Comparison of ENCODE assay signal across 19 cellular contexts in genomic region chr13:32022292-32022691, GRCh38. TPM values are rescaled to one million over a fixed set of nuclear protein-coding genes. Genes with fewer than 3 reads are reported as not detected.
DNase-seq lines count a peak whose midpoint lies in the region; ATAC-seq and TF ChIP-seq lines count a peak whose summit lies in the region.
"Had no signal": no experiment of that assay in that cellular context is flagged by ENCODE, and none has a peak within 500 bp of the region (broad histone marks: within the 10 kb centered on the region; RNA-seq: fewer than 3 reads in every experiment).

No MANE protein-coding gene starts in this region.

- no peak overlapping the region for H3K4me2 ChIP-seq in SK-N-SH
- H3K4me2 ChIP-seq in fibroblast of lung (ENCODE audit: extremely low read depth, insufficient read depth, low read length) = no peak overlapping the region

- H3K27me3 ChIP-seq in SK-N-SH (ENCODE audit: insufficient read depth) (no peaks in the 10 kb centered on the region), fibroblast of lung (ENCODE audit: control insufficient read depth, insufficient read depth, low read length) (no peaks in the 10 kb centered on the region), uterus (no peaks in the 10 kb centered on the region)

- peaks cover 0 to 3% of the 10 kb centered on the region in 2 experiments; a peak in 1 of 4 replicates for H3K4me1 ChIP-seq in SK-N-SH (ENCODE audit: control insufficient read depth in 1 of 2, insufficient read depth in 2 of 2, low read depth in 1 of 2, low read length in 1 of 2)
- peaks cover 3% of the 10 kb centered on the region for H3K4me1 ChIP-seq in fibroblast of lung (ENCODE audit: control insufficient read depth, extremely low read depth, insufficient read depth, low read length)
- H3K4me1 ChIP-seq in mucosa of descending colon (ENCODE audit: low read depth) = no peaks in the 10 kb centered on the region
- no peaks in the 10 kb centered on the region for H3K4me1 ChIP-seq in uterus

- H3K9me3 ChIP-seq in SK-N-SH (no peaks in the 10 kb centered on the region), fibroblast of lung (ENCODE audit: control insufficient read depth, insufficient read depth, low read depth, low read length) (no peaks in the 10 kb centered on the region), mucosa of descending colon (no peaks in the 10 kb centered on the region), uterus (no peaks in the 10 kb centered on the region)

- 64% methylated on average over 4 of the region's 4 CpGs for WGBS in SK-N-SH (ENCODE audit: low lambda C conversion rate)

- POLR2A ChIA-PET in SK-N-SH (lab: Yijun Ruan, JAX) = interaction anchor here (0.8 kb wide), 1 partner anchor 293 kb away, joined by 3 read pairs; the partner anchor contains the start of genes BRCA2 and ZAR1L

- CTCF ChIA-PET in SK-N-SH (lab: Yijun Ruan, JAX) = interaction anchor here (1.1 to 1.5 kb wide), 2 partner anchors 9 to 30 kb away, joined by 3 to 4 read pairs; partner anchors contain the start of gene FRY

- no peaks in the 10 kb centered on the region for H3K79me2 ChIP-seq in SK-N-SH (ENCODE audit: insufficient read depth)
- no peaks in the 10 kb centered on the region for H3K79me2 ChIP-seq in fibroblast of lung (ENCODE audit: control insufficient read depth, insufficient read depth, low read length)

- H2AFZ ChIP-seq in SK-N-SH (ENCODE audit: low read depth) = no peak overlapping the region
- H2AFZ ChIP-seq in fibroblast of lung (ENCODE audit: low read length) = peak overlapping the region; percentile 18

- TF ChIP-seq RAD21 in SK-N-SH (IDR thresholded peaks at IDR 0.05; ENCODE audit: low read length) = no peak

- no peaks in the 10 kb centered on the region for H3K9me2 ChIP-seq in SK-N-SH

- intact Hi-C loops in mucosa of descending colon (cut with DNase I, micrococcal nuclease) (loop anchor here in 1 of 2 donors (10.0 kb wide), 1 partner anchor 273 kb away; no protein-coding TSS in a partner anchor), uterus (cut with DNase I; ENCODE audit: low total_unique reads) (no loop called here)

- H3F3A ChIP-seq in SK-N-SH (replicated peaks; ENCODE audit: insufficient read depth) = no peaks in the 10 kb centered on the region

- no peak for TF ChIP-seq EP300 in SK-N-SH (IDR thresholded peaks at IDR 0.05; ENCODE audit: borderline replicate concordance in 1 of 2, low read depth in 1 of 2, low read length in 1 of 2)

- no peaks in the 10 kb centered on the region for H3K36me3 ChIP-seq in SK-N-SH (replicated peaks in 1 of 2; ENCODE audit: control insufficient read depth in 1 of 2, insufficient read depth in 2 of 2, low read length in 1 of 2)
- no peaks in the 10 kb centered on the region for H3K36me3 ChIP-seq in fibroblast of lung (ENCODE audit: control insufficient read depth, insufficient read depth, low read length)
- no peaks in the 10 kb centered on the region for H3K36me3 ChIP-seq in mucosa of descending colon (ENCODE audit: low read depth)
- no peaks in the 10 kb centered on the region for H3K36me3 ChIP-seq in uterus

- ATAC-seq in SK-N-SH treated with all-trans-retinoic acid at 6 μM for 48 hours (peak; percentile 44; the same call in 1 of the 3 replicates), mucosa of descending colon (peak; percentile 17), HG03280 (IDR thresholded peaks at IDR 0.05; ENCODE audit: unreplicated experiment) (no peak)
- ATAC-seq: stimulated activated naive B cell treated with anti-CD40 and anti-IgM and Interleukin-4, amounts not matched to agents 10 μg/mL and 1 μg/mL and 100 μg/mL, for 72 hours had no signal

- no peak for TF ChIP-seq POLR2A in uterus (IDR thresholded peaks at IDR 0.05)

- H4K20me1 ChIP-seq in SK-N-SH (ENCODE audit: insufficient read depth) = no peaks in the 10 kb centered on the region
- H4K20me1 ChIP-seq in fibroblast of lung (ENCODE audit: control insufficient read depth, extremely low read depth, insufficient read depth, low read length) = no peaks in the 10 kb centered on the region

- no peak for TF ChIP-seq CTCF in SK-N-SH (IDR thresholded peaks at IDR 0.05)
- no peak for TF ChIP-seq CTCF in fibroblast of lung (conservative IDR thresholded peaks at IDR 0.05 in 1 of 2, IDR thresholded peaks at IDR 0.05 in 1 of 2; ENCODE audit: low read depth in 1 of 2, low read length in 2 of 2)
- TF ChIP-seq CTCF in mucosa of descending colon (IDR thresholded peaks at IDR 0.05) = no peak
- no peak for TF ChIP-seq CTCF in uterus (IDR thresholded peaks at IDR 0.05)

- no peak overlapping the region for H3K9ac ChIP-seq in SK-N-SH
- no peak overlapping the region for H3K9ac ChIP-seq in fibroblast of lung (ENCODE audit: insufficient read depth, low read length)

- H3K4me3 ChIP-seq in SK-N-SH (ENCODE audit: low read depth in 2 of 2, low read length in 1 of 2) = no peak overlapping the region
- H3K4me3 ChIP-seq in fibroblast of lung (replicated peaks in 1 of 4; ENCODE audit: control extremely low read depth in 1 of 4, insufficient read depth in 1 of 4, low read depth in 3 of 4, low read length in 4 of 4) = no peak overlapping the region
- no peak overlapping the region for H3K4me3 ChIP-seq in mucosa of descending colon
- no peak overlapping the region for H3K4me3 ChIP-seq in uterus

- H3K27ac ChIP-seq in SK-N-SH (ENCODE audit: low read depth in 2 of 2, low read length in 1 of 2) (no peak overlapping the region; a peak in 1 of 4 replicates), fibroblast of lung (ENCODE audit: insufficient read depth, low read length) (no peak overlapping the region), uterus (peak overlapping the region; percentile 44 to 60)

- DNase-seq in SK-N-SH = no peak
- peak in 1 of 2 donors; percentile 27 for DNase-seq in fibroblast of lung (ENCODE audit: low read depth in 2 of 2)
- no peak for DNase-seq in mucosa of descending colon
- peak; percentile 49 for DNase-seq in uterus
- no peak for DNase-seq in NCI-H1092 (lab: John Stamatoyannopoulos, UW)
- DNase-seq in T-helper 1 cell = no peak
- DNase-seq: activated CD4-positive, alpha-beta T cell treated with anti-CD3 and anti-CD28 coated beads, Interleukin-2, amount 10 ng/mL, durations not matched to agents 24 days and 14 days; activated naive CD8-positive, alpha-beta T cell treated with anti-CD3 and anti-CD28 coated beads for 36 hours; activated T-cell treated with anti-CD3 and anti-CD28 coated beads for 4 hours; caudate nucleus; DMS79; effector CD8-positive, alpha-beta T cell; mammary epithelial cell; NCI-H2029; stimulated activated naive B cell treated with anti-CD40 and anti-IgM and Interleukin-4, amounts not matched to agents 10 μg/mL and 1 μg/mL and 100 μg/mL, for 72 hours; T-helper 9 cell; trophoblast cell had no signal

TF ChIP-seq in SK-N-SH treated with all-trans-retinoic acid at 6 μM for 48 hours, 23 proteins besides CTCF, POLR2A, EP300 and RAD21 (continues in another document):
- no peak for TF ChIP-seq CSRNP3 (CRISPR knock-in tag; IDR thresholded peaks at IDR 0.05)
- no peak for TF ChIP-seq ZFP3 (CRISPR knock-in tag; IDR thresholded peaks at IDR 0.05)
- TF ChIP-seq TOX (CRISPR knock-in tag; IDR thresholded peaks at IDR 0.05; ENCODE audit: borderline replicate concordance) = no peak
- no peak for TF ChIP-seq ZC3H10 (CRISPR knock-in tag; IDR thresholded peaks at IDR 0.05)

TF ChIP-seq in SK-N-SH, 30 proteins besides CTCF, POLR2A, EP300 and RAD21:
- TF ChIP-seq NFIC (IDR thresholded peaks at IDR 0.05; ENCODE audit: borderline replicate concordance) (no peak), MAX (IDR thresholded peaks at IDR 0.05; ENCODE audit: low read depth) (no peak), SMC3 (IDR thresholded peaks at IDR 0.05; ENCODE audit: low read depth, low read length) (no peak)

RNA-seq across cellular contexts. Expression of gene FRY, which starts 9.3 kb away (rescaled TPM):
- polyA plus RNA-seq in SK-N-SH (2012; rRNA removed) (1.4 and 2.1 TPM in 2 replicates), fibroblast of lung (6.8 and 8.8 TPM in 2 replicates)
- polyA plus RNA-seq in SK-N-SH (2012; cell fraction: cytosol; rRNA removed) = 1.0 and 1.9 TPM in 2 replicates
- 3.1 and 3.5 TPM in 2 replicates for polyA plus RNA-seq in SK-N-SH (2012; cell fraction: nucleus; rRNA removed)
- total RNA-seq in fibroblast of lung (4.1 and 18.3 TPM in 2 replicates), mucosa of descending colon (10 to 100 TPM in 2 of 3 donors, 1 to 10 TPM in 1; 9.2 to 38.5 (median 10.5) TPM), uterus (100 to 1,000 TPM in 1 of 4 donors, 10 to 100 TPM in 3; 32.0 to 111 (median 63.8) TPM)
- polyA plus RNA-seq in fibroblast of lung (2012) = 10.1 and 14.2 TPM in 2 replicates
- polyA minus RNA-seq in fibroblast of lung (ENCODE audit: low replicate concordance) = 22.0 and 38.2 TPM in 2 replicates

Comparison
In these comparisons a context has a peak if more than half of its experiments do, and no peak if none do; other contexts are left out.
1. DNase-seq: peak in uterus (2 of 2); none in SK-N-SH (single experiment), mucosa of descending colon (0 of 3), NCI-H1092 (single experiment) and T-helper 1 cell (0 of 5).
2. H3K27ac ChIP-seq: peak in uterus (2 of 2); none in SK-N-SH (0 of 2) and fibroblast of lung (single experiment).